Comparison of ENCODE assay signal across 8 cellular contexts in the genomic region with DNA sequence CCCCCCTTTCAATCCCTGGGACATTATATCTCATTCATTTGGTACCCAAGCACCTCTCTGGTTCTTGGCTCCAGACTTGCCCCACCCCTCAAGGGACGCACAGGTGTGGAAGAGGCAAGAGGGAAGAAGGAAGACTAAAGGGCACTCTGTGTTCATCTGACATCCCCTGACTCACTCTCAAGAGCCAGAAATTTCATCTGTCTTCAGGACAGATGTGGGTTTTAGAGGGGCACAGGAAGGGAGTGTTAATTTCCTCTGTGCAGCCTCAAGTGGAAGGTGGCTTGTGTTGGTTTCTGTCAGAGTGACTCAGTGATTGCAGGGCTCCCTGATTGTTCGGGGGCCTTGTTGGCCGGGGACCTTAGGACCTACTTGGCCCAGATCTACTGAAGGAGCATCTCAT.
DNase-seq lines count a peak whose midpoint lies in the region; ATAC-seq and TF ChIP-seq lines count a peak whose summit lies in the region.

No MANE protein-coding gene starts in this region.

- H3K36me3 ChIP-seq in RWPE2 (ENCODE audit: low read depth), result no peaks in the 10 kb centered on the region

- ATAC-seq in RWPE2 (ENCODE audit: low read depth) (peak; percentile 58), HG02885 (IDR thresholded peaks at IDR 0.05; ENCODE audit: poor library complexity, unreplicated experiment) (no peak), GM21528 (IDR thresholded peaks at IDR 0.05; ENCODE audit: low FRiP score, unreplicated experiment) (no peak)

- H3K9me3 ChIP-seq in RWPE2 (ENCODE audit: severe bottlenecking), result no peaks in the 10 kb centered on the region

- no peak overlapping the region for H3K4me3 ChIP-seq in RWPE2 (ENCODE audit: severe bottlenecking)

- peak overlapping the region; percentile 75 for H3K27ac ChIP-seq in RWPE2 (ENCODE audit: poor library complexity, severe bottlenecking)

- peaks cover 39% of the 10 kb centered on the region for H3K4me1 ChIP-seq in RWPE2 (ENCODE audit: insufficient read depth, poor library complexity, severe bottlenecking)

- TF ChIP-seq CTCF in RWPE2 (IDR thresholded peaks at IDR 0.05; ENCODE audit: poor library complexity, severe bottlenecking), result no peak

- DNase-seq in DMS79 (lab: John Stamatoyannopoulos, UW) (peak; percentile 33), DMS79 treated with DMSO at 0.1 percent for 48 hours (lab: John Stamatoyannopoulos, UW) (no peak), RWPE2 (ENCODE audit: low spot score) (peak; percentile 84), retina (peak; percentile 30), NCI-H82 (lab: John Stamatoyannopoulos, UW) (no peak)
- peak; percentile 28 for DNase-seq in effector CD4-positive, alpha-beta T cell

- H3K27me3 ChIP-seq in RWPE2 (ENCODE audit: insufficient read depth, poor library complexity, severe bottlenecking), result no peaks in the 10 kb centered on the region

Comparison
In these comparisons a context has a peak if more than half of its experiments do, and no peak if none do; other contexts are left out.
1. DNase-seq: peak in DMS79 (single experiment), RWPE2 (single experiment), effector CD4-positive, alpha-beta T cell (single experiment) and retina (single experiment); none in DMS79 treated with DMSO at 0.1 percent for 48 hours (single experiment) and NCI-H82 (single experiment).